Comparison of ENCODE assay signal across 8 cellular contexts in genomic region chr4:185396724-185397402, GRCh38. TPM values are rescaled to one million over a fixed set of nuclear protein-coding genes. Genes with fewer than 3 reads are reported as not detected.
DNase-seq lines count a peak whose midpoint lies in the region; ATAC-seq and TF ChIP-seq lines count a peak whose summit lies in the region.

Gene ANKRD37 (plus strand): TSS chr4:185396841. CDS start chr4:185396924, 83 bp downstream.

- H3K36me3 ChIP-seq in prostate gland: peaks cover 0 to 2% of the 10 kb centered on the region in 2 donors

- intact Hi-C loops in prostate gland (cut with DNase I): loop anchor here (5.0 to 10.0 kb wide), 4 partner anchors 185 to 638 kb away; partner anchors contain the start of gene SLC25A4

- WGBS in prostate gland: 6% methylated on average over 38 of the region's 38 CpGs

- no peaks in the 10 kb centered on the region for H3K4me1 ChIP-seq in prostate gland (replicated peaks)

- ATAC-seq in GM18873 (IDR thresholded peaks at IDR 0.05; ENCODE audit: low FRiP score, unreplicated experiment) (peak; percentile 63), HG02759 (IDR thresholded peaks at IDR 0.05; ENCODE audit: unreplicated experiment) (no peak)

- peak; percentile 65 for TF ChIP-seq POLR2A in prostate gland (IDR thresholded peaks at IDR 0.05)

- DNase-seq in 8988T (peak; percentile 35), NCI-H146 (lab: John Stamatoyannopoulos, UW) (peak; percentile 78), amniotic epithelial cell (ENCODE audit: low read depth) (peak; percentile 29), hippocampal formation (lab: John Stamatoyannopoulos, UW) (peak; percentile 48 to 50), prostate gland (ENCODE audit: low spot score) (peak; percentile 59), putamen (ENCODE audit: low spot score) (no peak)

- H3K9me3 ChIP-seq in prostate gland: no peaks in the 10 kb centered on the region

- H3K4me3 ChIP-seq in prostate gland: peak within 1 kb of the TSS; percentile 59 to 80

- H3K27me3 ChIP-seq in prostate gland (replicated peaks; ENCODE audit: insufficient read depth): no peaks in the 10 kb centered on the region

- peak within 1 kb of the TSS; percentile 99 to 100 for H3K27ac ChIP-seq in prostate gland

- no peak for TF ChIP-seq CTCF in prostate gland (IDR thresholded peaks at IDR 0.05)

RNA-seq across cellular contexts. Expression of gene ANKRD37, which starts in this region (rescaled TPM):
- 10 to 100 TPM; 17.7 to 19.0 TPM for total RNA-seq in prostate gland
